8 cellular contexts compared by ENCODE assay signal in genomic region chr13:51585696-51586095, GRCh38. TPM values are rescaled to one million over a fixed set of nuclear protein-coding genes. Genes with fewer than 3 reads are reported as not detected.
DNase-seq lines count a peak whose midpoint lies in the region; ATAC-seq and TF ChIP-seq lines count a peak whose summit lies in the region.

No MANE protein-coding gene starts in this region.

- peak overlapping the region; percentile 86 for H3K4me3 ChIP-seq in SJCRH30
- H3K4me3 ChIP-seq in esophagus squamous epithelium = peak overlapping the region; percentile 66 to 95 (median 82)
- peak overlapping the region; percentile 83 to 90 for H3K4me3 ChIP-seq in prostate gland

- no peak overlapping the region for H3K27ac ChIP-seq in SJCRH30
- H3K27ac ChIP-seq in esophagus squamous epithelium = peak overlapping the region; percentile 40 to 97 (median 94)
- H3K27ac ChIP-seq in prostate gland = peak overlapping the region; percentile 91 to 92

- H3K4me1 ChIP-seq in SJCRH30 = peaks cover 20% of the 10 kb centered on the region
- peaks cover 14 to 65% (median 26%) of the 10 kb centered on the region in 3 donors for H3K4me1 ChIP-seq in esophagus squamous epithelium
- peaks cover 1% of the 10 kb centered on the region for H3K4me1 ChIP-seq in prostate gland (replicated peaks)

- DNase-seq in activated CD4-positive, alpha-beta T cell treated with anti-CD3 and anti-CD28 coated beads for 48 hours = peak; percentile 28
- no peak for DNase-seq in activated CD4-positive, alpha-beta T cell treated with anti-CD3 and anti-CD28 coated beads, Interleukin-2, amount 50 U/mL, for 4 hours
- DNase-seq in SJCRH30 = peak in 1 of 2 experiments; percentile 24
- no peak for DNase-seq in esophagus squamous epithelium (lab: John Stamatoyannopoulos, UW)
- DNase-seq in prostate gland (ENCODE audit: low spot score) = no peak
- no peak for DNase-seq in activated gamma-delta T cell (lab: John Stamatoyannopoulos, UW)

- ATAC-seq in GM18519 (IDR thresholded peaks at IDR 0.05; ENCODE audit: low FRiP score, unreplicated experiment) (no peak), HG03196 (IDR thresholded peaks at IDR 0.05; ENCODE audit: unreplicated experiment) (no peak)

- TF ChIP-seq POLR2A in esophagus squamous epithelium (IDR thresholded peaks at IDR 0.05) (no peak), prostate gland (IDR thresholded peaks at IDR 0.05) (no peak)

- H3K9me3 ChIP-seq in SJCRH30 (replicated peaks) = no peaks in the 10 kb centered on the region
- H3K9me3 ChIP-seq in esophagus squamous epithelium = no peaks in the 10 kb centered on the region
- H3K9me3 ChIP-seq in prostate gland = no peaks in the 10 kb centered on the region

- no peak for TF ChIP-seq CTCF in esophagus squamous epithelium (IDR thresholded peaks at IDR 0.05)
- no peak for TF ChIP-seq CTCF in prostate gland (IDR thresholded peaks at IDR 0.05)

- intact Hi-C loops in esophagus squamous epithelium (cut with DNase I) = loop anchor here (2.0 kb wide), 1 partner anchor 133 kb away; the partner anchor contains the start of gene INTS6
- intact Hi-C loops in prostate gland (cut with DNase I) = loop anchor here (2.0 to 10.0 kb wide), 3 partner anchors 152 to 869 kb away; partner anchors contain the start of genes CKAP2 and VPS36

- 13 to 15% methylated on average over 4 of the region's 4 CpGs for WGBS in esophagus squamous epithelium, 2 donors
- 52% methylated on average over 4 of the region's 4 CpGs for WGBS in prostate gland

- H3K36me3 ChIP-seq in SJCRH30 = no peaks in the 10 kb centered on the region
- no peaks in the 10 kb centered on the region for H3K36me3 ChIP-seq in esophagus squamous epithelium
- H3K36me3 ChIP-seq in prostate gland = no peaks in the 10 kb centered on the region

- H3K27me3 ChIP-seq in SJCRH30 (no peaks in the 10 kb centered on the region), esophagus squamous epithelium (no peaks in the 10 kb centered on the region), prostate gland (replicated peaks; ENCODE audit: insufficient read depth) (no peaks in the 10 kb centered on the region)

RNA-seq across cellular contexts. Expression of gene WDFY2, which starts 1.4 kb away (rescaled TPM):
- total RNA-seq in SJCRH30 (2014; rRNA removed; shearing (Covaris generic)) = 11.2 and 13.2 TPM in 2 replicates
- 10 to 100 TPM in 3 of 4 donors, 1 to 10 TPM in 1; 7.7 to 23.3 (median 18.2) TPM for total RNA-seq in esophagus squamous epithelium
- total RNA-seq in prostate gland = 10 to 100 TPM in 1 of 2 donors, 1 to 10 TPM in 1; 7.9 to 23.2 TPM
